8 cellular contexts compared by ENCODE assay signal in the genomic region with DNA sequence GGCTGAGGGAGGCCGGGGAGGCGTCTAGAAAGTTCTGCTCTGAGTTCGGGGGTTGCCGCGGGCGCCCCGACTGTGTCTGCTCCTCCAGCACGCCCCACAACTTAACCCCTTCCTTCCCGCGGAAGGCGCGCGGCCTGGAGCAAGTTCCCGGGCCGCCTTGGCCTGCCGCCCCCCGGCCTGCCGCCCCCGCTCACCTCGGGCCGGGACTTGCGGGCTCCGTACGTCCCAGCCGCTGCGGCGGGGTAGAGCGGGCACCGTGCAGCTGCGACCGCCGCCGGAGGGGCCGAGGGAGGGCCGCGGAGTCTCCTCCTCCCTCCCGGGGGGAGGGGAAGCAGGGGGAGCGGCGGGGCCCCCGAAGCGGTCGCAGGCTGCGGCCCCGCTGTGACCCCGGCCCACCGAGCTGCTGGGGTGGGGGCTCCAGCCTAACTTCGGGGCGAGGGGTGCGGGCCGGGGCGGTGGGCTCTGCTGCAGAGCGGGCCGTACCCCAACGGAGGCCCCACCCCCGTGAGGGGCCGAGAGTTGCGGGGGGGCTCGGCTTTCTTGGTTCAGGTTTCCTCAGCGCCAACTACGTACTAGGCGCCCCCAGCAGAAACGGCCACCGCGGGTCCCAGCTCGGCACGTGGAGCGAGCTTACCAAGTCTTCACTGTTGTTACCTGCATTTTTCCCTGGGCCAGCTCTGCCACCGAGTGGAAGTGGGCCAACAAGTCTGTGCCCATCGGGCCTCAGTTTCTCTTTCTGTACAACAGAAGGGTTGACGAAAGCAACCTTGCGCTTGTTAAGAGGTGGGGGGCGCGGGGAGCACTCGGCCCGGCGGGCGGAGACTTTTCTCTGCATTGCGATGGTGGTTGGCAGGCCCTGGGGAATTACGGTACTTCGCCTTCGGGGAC. TPM values are rescaled to one million over a fixed set of nuclear protein-coding genes. Genes with fewer than 3 reads are reported as not detected.
DNase-seq lines count a peak whose midpoint lies in the region; ATAC-seq, FAIRE-seq and TF ChIP-seq lines count a peak whose summit lies in the region.

A gene (minus strand): TSS at position 266 of the 888 bp plus-strand sequence. CDS start 7,394 bp downstream, outside the sequence.

- peak within 1 kb of the TSS; percentile 2; the same call in 1 of the 2 replicates for H3K27ac ChIP-seq in ACC112 (ENCODE audit: low read depth, low read length)
- H3K27ac ChIP-seq in SK-N-MC = no peak within 1 kb of the TSS; the same call in 1 of the 2 replicates
- peak within 1 kb of the TSS; percentile 54 for H3K27ac ChIP-seq in keratinocyte (ENCODE audit: control insufficient read depth, insufficient read depth, low read length)

- H3K9me3 Mint-ChIP-seq in brain = no peaks in the 10 kb centered on the region

- H3K4me1 Mint-ChIP-seq in brain = peaks cover 41% of the 10 kb centered on the region

- H3K4me1 ChIP-seq in ACC112 (ENCODE audit: control insufficient read depth, insufficient read depth, low read length, unreplicated experiment) (peaks cover 25% of the 10 kb centered on the region), keratinocyte (ENCODE audit: control insufficient read depth, extremely low read depth, insufficient read depth, low read length) (peaks cover 20% of the 10 kb centered on the region)

- H2AFZ ChIP-seq in ACC112 (ENCODE audit: low read length, unreplicated experiment) (peak within 1 kb of the TSS; percentile 68), keratinocyte (ENCODE audit: control insufficient read depth, low read length) (peak within 1 kb of the TSS; percentile 91)

- FAIRE-seq in keratinocyte (lab: Jason Lieb, UNC) = peak; percentile 55

- H3K27me3 ChIP-seq in ACC112 (ENCODE audit: insufficient read depth, low read length) = 0 out of 2 replicates have a peak, but pooled peaks cover 4% of the 10 kb centered on the region
- H3K27me3 ChIP-seq in keratinocyte (ENCODE audit: control insufficient read depth, extremely low read depth, insufficient read depth, low read length) = no peaks in the 10 kb centered on the region

- H3K4me3 ChIP-seq in ACC112 (ENCODE audit: low read depth, low read length) (peak within 1 kb of the TSS; percentile 85), SK-N-MC (peak within 1 kb of the TSS; percentile 78), keratinocyte (ENCODE audit: control insufficient read depth in 2 of 3, extremely low read depth in 1 of 3, insufficient read depth in 2 of 3, low read depth in 1 of 3, low read length in 3 of 3) (peak within 1 kb of the TSS; percentile 65 to 83 (median 77))

- H3K36me3 ChIP-seq in ACC112 (ENCODE audit: insufficient read depth, low read length) (no peaks in the 10 kb centered on the region), SK-N-MC (ENCODE audit: insufficient read depth, low read length) (no peaks in the 10 kb centered on the region), keratinocyte (ENCODE audit: control insufficient read depth in 2 of 2, extremely low read depth in 1 of 2, insufficient read depth in 2 of 2, low read length in 2 of 2) (no peaks in the 10 kb centered on the region)

- peak within 1 kb of the TSS; percentile 63 for H3K9ac ChIP-seq in SK-N-MC (ENCODE audit: insufficient read length)
- peak within 1 kb of the TSS; percentile 76 for H3K9ac ChIP-seq in keratinocyte (ENCODE audit: control insufficient read depth, extremely low read depth, insufficient read depth, low read length)

- no peak for TF ChIP-seq CTCF in brain (conservative IDR thresholded peaks at IDR 0.05)
- no peak for TF ChIP-seq CTCF in keratinocyte (optimal IDR thresholded peaks at IDR 0.05 in 1 of 3, IDR thresholded peaks at IDR 0.05 in 1 of 3, conservative IDR thresholded peaks at IDR 0.05 in 1 of 3; ENCODE audit: extremely low read depth in 1 of 3, insufficient read depth in 2 of 3, low read length in 3 of 3)

- no peaks in the 10 kb centered on the region for H4K20me1 ChIP-seq in keratinocyte (ENCODE audit: control insufficient read depth, extremely low read depth, insufficient read depth, low read length)

- peak within 1 kb of the TSS; percentile 82 for H3K4me2 ChIP-seq in keratinocyte (ENCODE audit: control insufficient read depth, extremely low read depth, insufficient read depth, low read depth, low read length)

- H3K9me3 ChIP-seq in SK-N-MC (ENCODE audit: low read depth, low read length) = no peaks in the 10 kb centered on the region
- no peaks in the 10 kb centered on the region for H3K9me3 ChIP-seq in keratinocyte (ENCODE audit: control insufficient read depth, low read depth, low read length)

- no peaks in the 10 kb centered on the region for H3K36me3 Mint-ChIP-seq in brain

- dilution Hi-C loops in keratinocyte (cut with MboI; ENCODE audit: extremely low pct_ligation_motif_present, low sequenced_read_pairs) = no loop called here

- peaks cover under 1% of the 10 kb centered on the region for H3K9me1 ChIP-seq in keratinocyte (ENCODE audit: control insufficient read depth, extremely low read depth, insufficient read depth, low read length)

- DNase-seq in SK-N-MC (ENCODE audit: low read depth, low spot score) (no peak), keratinocyte (ENCODE audit: low read depth, low spot score) (no peak), HT-29 (ENCODE audit: low spot score) (no peak)
- DNase-seq in stimulated activated CD4-positive, alpha-beta T cell treated with anti-CD3 and anti-CD28 coated beads, Interleukin-15, amount 100 ng/mL, for 24 hours = peak; percentile 67

- peak; percentile 11 for ATAC-seq in GM18861 (IDR thresholded peaks at IDR 0.05; ENCODE audit: unreplicated experiment)
- peak; percentile 17 for ATAC-seq in HG03066 (IDR thresholded peaks at IDR 0.05; ENCODE audit: low read depth, unreplicated experiment)

- H3K4me3 Mint-ChIP-seq in brain = peak within 1 kb of the TSS; percentile 88 to 92 (median 90)

- H3K79me2 ChIP-seq in ACC112 (ENCODE audit: control insufficient read depth, insufficient read depth, low read length, unreplicated experiment) = peaks cover 13% of the 10 kb centered on the region
- no peaks in the 10 kb centered on the region for H3K79me2 ChIP-seq in keratinocyte (ENCODE audit: control insufficient read depth, insufficient read depth, low read length)

- peak within 1 kb of the TSS; percentile 51 to 80 (median 71) for H3K27ac Mint-ChIP-seq in brain

- peaks cover 17% of the 10 kb centered on the region for H3K27me3 Mint-ChIP-seq in brain

RNA-seq across cellular contexts. Expression of the gene that starts here (rescaled TPM):
- 2.5 TPM for polyA plus RNA-seq in brain (ENCODE audit: insufficient read depth, low read depth, low replicate concordance)
- polyA plus RNA-seq in keratinocyte = 2.2 to 3.8 TPM (median 3.3 TPM) in 3 replicates
- polyA plus RNA-seq in keratinocyte (2011; ENCODE audit: low read depth) = 0.44 TPM
- 2.1 and 3.5 TPM in 2 replicates for polyA plus RNA-seq in keratinocyte (2011; cell fraction: cytosol; rRNA removed)
- polyA plus RNA-seq in keratinocyte (2011; cell fraction: nucleus; rRNA removed) = 3.4 and 5.4 TPM in 2 replicates
- 0.27 and 2.8 TPM in 2 replicates for polyA plus RNA-seq in keratinocyte (2012; ENCODE audit: low replicate concordance)
- polyA minus RNA-seq in keratinocyte = 1.2 to 2.2 TPM (median 1.3 TPM) in 3 replicates
- polyA minus RNA-seq in keratinocyte (2011; cell fraction: cytosol; rRNA and poly(A)+ RNA removed) = 6.9 TPM
- 1.8 and 2.0 TPM in 2 replicates for polyA minus RNA-seq in keratinocyte (2011; cell fraction: nucleus; rRNA and poly(A)+ RNA removed)
- 7.6 and 7.7 TPM in 2 replicates for total RNA-seq in HT-29 (2014; rRNA removed; shearing (Covaris generic))
